In genomic region chr17:59893617-59894100, GRCh38 we compare ENCODE assay signal across 8 cellular contexts. TPM values are rescaled to one million over a fixed set of nuclear protein-coding genes. Genes with fewer than 3 reads are reported as not detected.
DNase-seq lines count a peak whose midpoint lies in the region; ATAC-seq and TF ChIP-seq lines count a peak whose summit lies in the region.

No MANE protein-coding gene starts in this region.

- no peak for TF ChIP-seq EP300 in SK-N-SH (IDR thresholded peaks at IDR 0.05; ENCODE audit: borderline replicate concordance in 1 of 2, low read depth in 1 of 2, low read length in 1 of 2)

- no peak for TF ChIP-seq RAD21 in SK-N-SH (IDR thresholded peaks at IDR 0.05; ENCODE audit: low read length)

- CTCF ChIA-PET in SK-N-SH (lab: Yijun Ruan, JAX): interaction anchor here (0.6 to 3.3 kb wide), 5 partner anchors 21 to 144 kb away, joined by 3 to 20 read pairs (median 3); no protein-coding TSS in a partner anchor

- H3K27ac Mint-ChIP-seq in endothelial cell (ENCODE audit: unreplicated experiment): peak overlapping the region; percentile 13

- ATAC-seq in HG02798 (IDR thresholded peaks at IDR 0.05; ENCODE audit: poor library complexity, unreplicated experiment): peak; percentile 2
- ATAC-seq in GM21619 (IDR thresholded peaks at IDR 0.05; ENCODE audit: unreplicated experiment): no peak

- H3K27me3 ChIP-seq in SK-N-SH (ENCODE audit: insufficient read depth) (no peaks in the 10 kb centered on the region), muscle layer of duodenum (ENCODE audit: low read depth, low read length) (no peaks in the 10 kb centered on the region)

- H3K4me3 ChIP-seq in SK-N-SH (ENCODE audit: low read depth in 2 of 2, low read length in 1 of 2) (peak overlapping the region; percentile 70 to 80), muscle layer of duodenum (ENCODE audit: low read depth in 1 of 2, low read length in 2 of 2) (peak overlapping the region; percentile 84 to 94)

- H3K4me2 ChIP-seq in SK-N-SH: peak overlapping the region; percentile 90

- peaks cover 7% of the 10 kb centered on the region for H3K27me3 Mint-ChIP-seq in endothelial cell (ENCODE audit: unreplicated experiment)

- peak overlapping the region; percentile 98 for H3K4me3 Mint-ChIP-seq in endothelial cell (ENCODE audit: unreplicated experiment)

- H3K27ac ChIP-seq in SK-N-SH (ENCODE audit: low read depth in 2 of 2, low read length in 1 of 2) (peak overlapping the region; percentile 47 to 58; a peak in 2 of 4 replicates), muscle layer of duodenum (ENCODE audit: low read length) (peak overlapping the region; percentile 59)

- H3K79me2 ChIP-seq in SK-N-SH (ENCODE audit: insufficient read depth): peaks cover 85% of the 10 kb centered on the region

- no peaks in the 10 kb centered on the region for H3K36me3 Mint-ChIP-seq in endothelial cell (ENCODE audit: low read depth, unreplicated experiment)

- peaks cover 8% of the 10 kb centered on the region for H4K20me1 ChIP-seq in SK-N-SH (ENCODE audit: insufficient read depth)

- under 1% methylated on average over 16 of the region's 16 CpGs for WGBS in SK-N-SH (ENCODE audit: low lambda C conversion rate)

- TF ChIP-seq CTCF in SK-N-SH (IDR thresholded peaks at IDR 0.05) (peak; percentile 25; the same call in 1 of the 2 replicates), endothelial cell (IDR thresholded peaks at IDR 0.05; ENCODE audit: unreplicated experiment) (no peak)

- no peaks in the 10 kb centered on the region for H3K9me3 ChIP-seq in SK-N-SH
- H3K9me3 ChIP-seq in muscle layer of duodenum (ENCODE audit: control insufficient read depth in 1 of 2, low read length in 2 of 2): no peaks in the 10 kb centered on the region

- no peaks in the 10 kb centered on the region for H3K9me3 Mint-ChIP-seq in endothelial cell (ENCODE audit: unreplicated experiment)

- DNase-seq in NCI-H1436 (lab: John Stamatoyannopoulos, UW): peak; percentile 7
- DNase-seq in NCI-H1436 treated with DMSO at 0.1 percent for 48 hours (lab: John Stamatoyannopoulos, UW): no peak
- peak; percentile 45 for DNase-seq in SK-N-SH
- peak; percentile 17 for DNase-seq in endothelial cell (ENCODE audit: low spot score)
- no peak for DNase-seq in NCI-H187 treated with DMSO at 0.1 percent for 48 hours (lab: John Stamatoyannopoulos, UW)

- peak overlapping the region; percentile 84; the same call in 1 of the 2 replicates for H2AFZ ChIP-seq in SK-N-SH (ENCODE audit: low read depth)

- peaks cover 9% of the 10 kb centered on the region for H3K4me1 Mint-ChIP-seq in endothelial cell (ENCODE audit: unreplicated experiment)

- POLR2A ChIA-PET in SK-N-SH (lab: Yijun Ruan, JAX): no interaction called here

- H3K9ac ChIP-seq in SK-N-SH: peak overlapping the region; percentile 82

- peaks cover 26% of the 10 kb centered on the region for H3F3A ChIP-seq in SK-N-SH (replicated peaks; ENCODE audit: insufficient read depth)

- H3K9me2 ChIP-seq in SK-N-SH: no peaks in the 10 kb centered on the region

- H3K36me3 ChIP-seq in SK-N-SH (replicated peaks in 1 of 2; ENCODE audit: control insufficient read depth in 1 of 2, insufficient read depth in 2 of 2, low read length in 1 of 2) (peaks cover 0 to 4% of the 10 kb centered on the region in 2 experiments), muscle layer of duodenum (ENCODE audit: control insufficient read depth in 1 of 2, insufficient read depth in 2 of 2, low read length in 2 of 2) (no peaks in the 10 kb centered on the region)

- H3K4me1 ChIP-seq in SK-N-SH (ENCODE audit: control insufficient read depth in 1 of 2, insufficient read depth in 2 of 2, low read depth in 1 of 2, low read length in 1 of 2) (peaks cover 3 to 17% of the 10 kb centered on the region in 2 experiments; a peak in 3 of 4 replicates), muscle layer of duodenum (ENCODE audit: control insufficient read depth in 1 of 2, insufficient read depth in 2 of 2, low read length in 2 of 2) (peaks cover 4 to 11% of the 10 kb centered on the region in 2 donors)

TF ChIP-seq in SK-N-SH, 30 proteins besides CTCF, POLR2A, EP300 and RAD21:
- TF ChIP-seq SIN3A (IDR thresholded peaks at IDR 0.05; ENCODE audit: borderline replicate concordance, low read depth, low read length) (peak; percentile 96), MXI1 (IDR thresholded peaks at IDR 0.05; ENCODE audit: low read depth, low read length) (peak; percentile 26; the same call in 1 of the 2 replicates), EZH2phosphoT487 (IDR thresholded peaks at IDR 0.05; ENCODE audit: borderline replicate concordance, low read depth) (no peak)

RNA-seq across cellular contexts. Expression of gene RPS6KB1, which starts 0.7 kb away (rescaled TPM):
- 10.0 and 13.4 TPM in 2 replicates for polyA plus RNA-seq in SK-N-SH (2012; rRNA removed)
- 11.2 and 13.2 TPM in 2 replicates for polyA plus RNA-seq in SK-N-SH (2012; cell fraction: cytosol; rRNA removed)
- polyA plus RNA-seq in SK-N-SH (2012; cell fraction: nucleus; rRNA removed): 12.9 and 15.0 TPM in 2 replicates
- total RNA-seq in endothelial cell (ENCODE audit: unreplicated experiment): 30.4 TPM

RNA-seq across cellular contexts. Expression of gene TUBD1, which starts 0.9 kb away (rescaled TPM):
- polyA plus RNA-seq in SK-N-SH (2012; rRNA removed): 3.2 and 5.4 TPM in 2 replicates
- polyA plus RNA-seq in SK-N-SH (2012; cell fraction: cytosol; rRNA removed): 3.4 and 4.2 TPM in 2 replicates
- 2.4 and 4.0 TPM in 2 replicates for polyA plus RNA-seq in SK-N-SH (2012; cell fraction: nucleus; rRNA removed)
- 12.5 TPM for total RNA-seq in endothelial cell (ENCODE audit: unreplicated experiment)

Comparison
In these comparisons a context has a peak if more than half of its experiments do, and no peak if none do; other contexts are left out.
1. DNase-seq: peak in NCI-H1436 (single experiment), SK-N-SH (single experiment) and endothelial cell (single experiment); none in NCI-H1436 treated with DMSO at 0.1 percent for 48 hours (single experiment) and NCI-H187 treated with DMSO at 0.1 percent for 48 hours (single experiment).